Comparison of ENCODE assay signal across 19 cellular contexts in genomic region chr11:87295237-87295636, GRCh38.
A peak's percentile ranks its signal among the peaks of the same experiment; 100 is the strongest.
DNase-seq lines count a peak whose midpoint lies in the region; ATAC-seq and TF ChIP-seq lines count a peak whose summit lies in the region.
"Had no signal": no experiment of that assay in that cellular context is flagged by ENCODE, and none has a peak within 500 bp of the region (broad histone marks: within the 10 kb centered on the region; RNA-seq: fewer than 3 reads in every experiment).

No MANE protein-coding gene starts in this region.

- H3K4me1 ChIP-seq in DOHH2 (ENCODE audit: control insufficient read depth, low read length): peaks cover 9% of the 10 kb centered on the region
- peaks cover 96% of the 10 kb centered on the region for H3K4me1 ChIP-seq in Karpas-422 (ENCODE audit: low read length)
- H3K4me1 ChIP-seq: right atrium auricular region, suprapubic skin had no signal

- H3K9me3 ChIP-seq in DOHH2 (ENCODE audit: control insufficient read depth, insufficient read depth, low read length) (no peaks in the 10 kb centered on the region), Karpas-422 (ENCODE audit: low read length) (peaks cover 6% of the 10 kb centered on the region; the same call in 1 of the 2 replicates)
- H3K9me3 ChIP-seq: right atrium auricular region, suprapubic skin had no signal

- H3K36me3 ChIP-seq in DOHH2 (ENCODE audit: control insufficient read depth, low read length) (peaks cover 3% of the 10 kb centered on the region; the same call in 1 of the 2 replicates), Karpas-422 (ENCODE audit: insufficient read depth, low read length) (peaks cover 17% of the 10 kb centered on the region)
- H3K36me3 ChIP-seq: right atrium auricular region, suprapubic skin had no signal

- H3K27me3 ChIP-seq in DOHH2 (ENCODE audit: control insufficient read depth, low read length) (no peaks in the 10 kb centered on the region), Karpas-422 (ENCODE audit: low read length) (no peaks in the 10 kb centered on the region)
- H3K27me3 ChIP-seq: hepatocyte, right atrium auricular region, suprapubic skin had no signal

- H3K79me2 ChIP-seq in DOHH2 (ENCODE audit: control insufficient read depth, low read length): no peaks in the 10 kb centered on the region
- H3K79me2 ChIP-seq in Karpas-422 (ENCODE audit: low read length): peaks cover 57% of the 10 kb centered on the region
- H3K79me2 ChIP-seq: hepatocyte had no signal

- H3K4me3 ChIP-seq in DOHH2 (ENCODE audit: low read length) (no peak overlapping the region), Karpas-422 (ENCODE audit: low read length) (peak overlapping the region; percentile 54)
- H3K4me3 ChIP-seq: hepatocyte, right atrium auricular region, suprapubic skin had no signal

- H3F3A ChIP-seq in DOHH2 (ENCODE audit: control insufficient read depth, insufficient read depth): no peaks in the 10 kb centered on the region

- H3K9ac ChIP-seq in Karpas-422 (ENCODE audit: low read length): peak overlapping the region; percentile 69
- H3K9ac ChIP-seq: KMS-11 had no signal

- H4K20me1 ChIP-seq in DOHH2 (ENCODE audit: control insufficient read depth, insufficient read depth, low read depth, low read length) (no peaks in the 10 kb centered on the region), Karpas-422 (ENCODE audit: insufficient read depth, low read depth, low read length) (no peaks in the 10 kb centered on the region)

- H3K27ac ChIP-seq in DOHH2 (ENCODE audit: low read depth, low read length): no peak overlapping the region
- H3K27ac ChIP-seq in Karpas-422 (ENCODE audit: low read length): peak overlapping the region; percentile 96
- H3K27ac ChIP-seq: hepatocyte, KMS-11, right atrium auricular region, suprapubic skin had no signal

- H3K4me2 ChIP-seq in DOHH2 (ENCODE audit: low read length): peak overlapping the region; percentile 4; the same call in 1 of the 2 replicates
- peak overlapping the region; percentile 82 for H3K4me2 ChIP-seq in Karpas-422 (ENCODE audit: low read depth, low read length, poor library complexity, severe bottlenecking)
- H3K4me2 ChIP-seq: hepatocyte, KMS-11 had no signal

- TF ChIP-seq CTCF in DOHH2 (IDR thresholded peaks at IDR 0.05; ENCODE audit: low read depth, low read length, poor library complexity, severe bottlenecking): no peak

- DNase-seq in Karpas-422: peak; percentile 100
- peak; percentile 92 for DNase-seq in NCI-H524 treated with DMSO at 0.1 percent for 48 hours (lab: John Stamatoyannopoulos, UW)
- no peak for DNase-seq in inferior parietal cortex (ENCODE audit: extremely low spot score)
- DNase-seq in islet precursor cell: no peak
- DNase-seq in kidney tubule cell (ENCODE audit: low spot score): no peak
- DNase-seq: activated CD4-positive, alpha-beta T cell treated with anti-CD3 and anti-CD28 coated beads, Interleukin-2, amount 10 ng/mL, durations not matched to agents 7 days and 5 days; activated CD8-positive, alpha-beta memory T cell treated with anti-CD3 and anti-CD28 coated beads, Interleukin-2, amount 50 U/mL, for 4 hours; activated effector memory CD4-positive, alpha-beta T cell treated with Interleukin-2 at 50 U/mL for 16 hours; SHP77 treated with DMSO at 0.1 percent for 48 hours; stimulated activated CD4-positive, alpha-beta T cell treated with anti-CD3 and anti-CD28 coated beads, Interleukin-15, amount 100 ng/mL, for 24 hours; T-helper 1 cell had no signal

- ATAC-seq in GM19023 (IDR thresholded peaks at IDR 0.05; ENCODE audit: unreplicated experiment): peak; percentile 48
- no peak for ATAC-seq in GM21390 (IDR thresholded peaks at IDR 0.05; ENCODE audit: unreplicated experiment)
- ATAC-seq: HCT116 had no signal

- H3K9me2 ChIP-seq in DOHH2 (replicated peaks; ENCODE audit: control insufficient read depth, low read length) (no peaks in the 10 kb centered on the region), Karpas-422 (replicated peaks; ENCODE audit: insufficient read depth, low read length) (no peaks in the 10 kb centered on the region)

- H2AFZ ChIP-seq in Karpas-422 (ENCODE audit: low read length): no peak overlapping the region
- H2AFZ ChIP-seq: hepatocyte had no signal

Comparison
In these comparisons a context has a peak if more than half of its experiments do, and no peak if none do; other contexts are left out.
1. DNase-seq: peak in Karpas-422 (single experiment) and NCI-H524 treated with DMSO at 0.1 percent for 48 hours (single experiment); none in inferior parietal cortex (single experiment), islet precursor cell (single experiment) and kidney tubule cell (single experiment).